ENCODE assay signal across 13 cellular contexts in the genomic region with DNA sequence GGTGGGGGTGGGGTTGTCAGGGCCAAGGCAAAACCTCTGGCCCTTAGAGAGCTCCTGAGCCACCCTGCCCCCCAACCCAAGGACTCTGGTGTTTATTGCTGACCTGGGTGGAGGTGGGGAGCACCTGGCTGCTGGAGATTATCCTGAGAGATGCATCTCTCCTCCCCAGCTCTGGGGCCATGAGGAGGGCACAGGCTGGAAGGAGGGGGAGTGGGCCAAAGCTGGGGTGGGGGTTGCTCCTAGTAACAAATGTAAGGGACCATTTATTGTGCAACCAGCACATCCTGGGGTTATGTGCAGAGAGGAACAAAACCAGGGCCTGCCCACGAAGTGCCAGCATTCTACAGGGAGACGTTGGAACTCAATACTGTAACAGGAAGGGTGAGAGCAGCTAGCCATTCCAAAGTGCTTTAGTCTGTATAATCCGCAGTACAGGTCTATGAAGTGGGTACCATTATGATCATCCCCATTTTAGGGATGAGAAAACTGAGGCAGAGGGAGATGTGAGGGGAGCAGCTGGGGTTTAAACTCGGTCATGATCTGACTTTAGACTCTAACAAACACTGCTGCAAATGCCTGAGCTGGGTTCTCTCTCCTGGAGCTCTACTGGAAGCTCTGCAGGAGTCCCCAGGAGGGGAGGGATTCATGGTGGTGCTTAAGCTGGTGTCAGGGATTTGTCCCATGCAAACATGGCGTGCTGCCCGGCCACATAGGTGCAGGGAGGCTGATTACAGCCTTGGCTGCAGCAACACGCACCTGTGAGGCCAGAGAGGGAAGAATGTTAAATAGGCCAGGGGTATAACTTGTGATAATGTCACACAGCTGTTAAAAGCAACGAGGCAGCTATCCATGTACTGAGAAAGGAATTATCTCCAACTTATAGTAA. TPM values are rescaled to one million over a fixed set of nuclear protein-coding genes. Genes with fewer than 3 reads are reported as not detected.
A peak's percentile ranks its signal among the peaks of the same experiment; 100 is the strongest.
DNase-seq lines count a peak whose midpoint lies in the region; ATAC-seq and TF ChIP-seq lines count a peak whose summit lies in the region.
"Had no signal": no experiment of that assay in that cellular context is flagged by ENCODE, and none has a peak within 500 bp of the region (broad histone marks: within the 10 kb centered on the region; RNA-seq: fewer than 3 reads in every experiment).

No MANE protein-coding gene starts in this region.

- no TSS peak for BruUV-seq in PC-3 (replicated peaks; lab: Mats Ljungman, UMichigan)

- H2AFZ ChIP-seq in PC-3 (ENCODE audit: low read length): no peak overlapping the region

- H3K79me2 ChIP-seq in PC-3 (ENCODE audit: low read length): peaks cover 34% of the 10 kb centered on the region

- 66 to 79% methylated on average over 8 of the region's 8 CpGs for WGBS in sigmoid colon, 2 donors

- POLR2A ChIA-PET in PC-3 (lab: Charles Lee; ENCODE audit: unreplicated experiment): no interaction called here

- no peak overlapping the region for H3K9ac ChIP-seq in PC-3 (ENCODE audit: low read length)

- TF ChIP-seq EP300 in sigmoid colon (IDR thresholded peaks at IDR 0.05): no peak

- H3K27me3 ChIP-seq in sigmoid colon: peaks cover 0 to 11% (median 8%) of the 10 kb centered on the region in 3 donors
- no peaks in the 10 kb centered on the region for H3K27me3 ChIP-seq in PC-3 (ENCODE audit: low read length)

- H3K9me2 ChIP-seq in PC-3 (replicated peaks; ENCODE audit: low read length): no peaks in the 10 kb centered on the region

- no peaks in the 10 kb centered on the region for H3F3A ChIP-seq in PC-3 (ENCODE audit: low read length, unreplicated experiment)

- no peak overlapping the region for H3K4me2 ChIP-seq in PC-3 (ENCODE audit: low read length)

- DNase-seq in NCI-H2081 (lab: John Stamatoyannopoulos, UW) (peak; percentile 52 to 78), NCI-H2081 treated with DMSO at 0.1 percent for 48 hours (lab: John Stamatoyannopoulos, UW) (no peak), NB4 (ENCODE audit: low read depth) (peak; percentile 72), caudate nucleus (lab: John Stamatoyannopoulos, UW) (no peak), sigmoid colon (no peak), PC-3 (no peak), GM13977 (ENCODE audit: low spot score) (no peak)

- H3K27ac ChIP-seq in caudate nucleus (ENCODE audit: low read depth, low read length) (peak overlapping the region; percentile 77), sigmoid colon (peak overlapping the region; percentile 73 to 78 (median 76)), PC-3 (ENCODE audit: low read length) (no peak overlapping the region)
- H3K27ac ChIP-seq: 22Rv1 had no signal

- peaks cover 3% of the 10 kb centered on the region; the same call in 1 of the 2 replicates for H4K20me1 ChIP-seq in PC-3 (ENCODE audit: low read length)

- H3K9me3 ChIP-seq in sigmoid colon (no peaks in the 10 kb centered on the region), PC-3 (ENCODE audit: low read length) (no peaks in the 10 kb centered on the region)

- TF ChIP-seq CTCF in NB4 (IDR thresholded peaks at IDR 0.05; ENCODE audit: low read depth, low read length): no peak
- no peak for TF ChIP-seq CTCF in sigmoid colon (IDR thresholded peaks at IDR 0.05)
- TF ChIP-seq CTCF in PC-3 (conservative IDR thresholded peaks at IDR 0.05; ENCODE audit: low read depth, low read length): no peak
- TF ChIP-seq CTCF in GM13977 (IDR thresholded peaks at IDR 0.05; ENCODE audit: extremely low read depth, insufficient read depth, missing control alignments): no peak

- H3K36me3 ChIP-seq in sigmoid colon (no peaks in the 10 kb centered on the region), PC-3 (ENCODE audit: low read depth, low read length) (no peaks in the 10 kb centered on the region)

- peaks cover 0 to 40% (median 31%) of the 10 kb centered on the region in 4 donors for H3K4me1 ChIP-seq in sigmoid colon
- H3K4me1 ChIP-seq in PC-3 (ENCODE audit: insufficient read depth, low read length): peaks cover 34% of the 10 kb centered on the region

- intact Hi-C loops in sigmoid colon (cut with DNase I) (no loop called here), PC-3 (cut with micrococcal nuclease) (no loop called here)

- no peak overlapping the region for H3K4me3 ChIP-seq in NB4 (ENCODE audit: low read depth, low read length)
- H3K4me3 ChIP-seq in sigmoid colon: no peak overlapping the region
- H3K4me3 ChIP-seq in PC-3 (ENCODE audit: low read length): no peak overlapping the region

- no peak for ATAC-seq in PC-3
- ATAC-seq in HG02938 (IDR thresholded peaks at IDR 0.05; ENCODE audit: unreplicated experiment): no peak
- ATAC-seq: left lobe of liver, SK-N-SH treated with all-trans-retinoic acid at 6 μM for 48 hours had no signal

- no peak for TF ChIP-seq POLR2A in NB4 (IDR thresholded peaks at IDR 0.05; ENCODE audit: extremely low read depth, insufficient read length)
- no peak for TF ChIP-seq POLR2A in sigmoid colon (IDR thresholded peaks at IDR 0.05)

- in situ Hi-C loops in GM13977 (cut with MboI; ENCODE audit: low pct_unique_long_range_greater_than_20kb, low sequenced_read_pairs, unreplicated experiment): no loop called here

- CTCF ChIA-PET in PC-3 (lab: Charles Lee): interaction anchor here (0.8 kb wide), 1 partner anchor 44 kb away, joined by 7 read pairs; no protein-coding TSS in a partner anchor

RNA-seq across cellular contexts. Expression of gene RHBDF2, which starts 1.3 kb away (rescaled TPM):
- total RNA-seq in sigmoid colon: 10 to 100 TPM in 3 of 4 donors, 1 to 10 TPM in 1; 7.9 to 27.6 (median 12.5) TPM
- 10 to 100 TPM in 1 of 3 donors, 1 to 10 TPM in 2; 1.2 to 35.7 (median 5.8) TPM for polyA plus RNA-seq in sigmoid colon
- 52.3 and 74.8 TPM in 2 replicates for total RNA-seq in PC-3 (2014; rRNA removed)

RNA-seq across cellular contexts. Expression of gene CYGB, which starts 34.9 kb away (rescaled TPM):
- total RNA-seq in sigmoid colon (10 to 100 TPM; 18.6 to 33.4 (median 19.3) TPM), PC-3 (2014; rRNA removed) (0.40 and 0.62 TPM in 2 replicates)
- polyA plus RNA-seq in sigmoid colon: 10 to 100 TPM in 2 of 3 donors, 1 to 10 TPM in 1; 9.7 to 25.8 (median 10.1) TPM

RNA-seq across cellular contexts. Expression of gene AANAT, which starts 35.2 kb away (rescaled TPM):
- not detected for total RNA-seq in sigmoid colon
- under 1 TPM in 1 of 3 donors, not detected in 2; 0.12 TPM for polyA plus RNA-seq in sigmoid colon
- total RNA-seq in PC-3 (2014; rRNA removed): not detected in 2 replicates
- total RNA-seq: left lobe of liver, LHCN-M2, ureter had no signal

RNA-seq across cellular contexts. Expression of gene PRCD, which starts 37.3 kb away (rescaled TPM):
- total RNA-seq in sigmoid colon (1 to 10 TPM; 1.1 to 6.1 (median 3.6) TPM), PC-3 (2014; rRNA removed) (0.86 and 2.5 TPM in 2 replicates)
- 1 to 10 TPM in 2 of 3 donors, not detected in 1; 4.8 to 7.1 TPM for polyA plus RNA-seq in sigmoid colon

RNA-seq across cellular contexts. Expression of gene UBE2O, which starts 49.6 kb away (rescaled TPM):
- total RNA-seq in sigmoid colon: 10 to 100 TPM; 11.0 to 26.3 (median 16.1) TPM
- 10 to 100 TPM in 1 of 3 donors, 1 to 10 TPM in 2; 6.2 to 16.1 (median 6.6) TPM for polyA plus RNA-seq in sigmoid colon
- 64.7 and 77.3 TPM in 2 replicates for total RNA-seq in PC-3 (2014; rRNA removed)

Comparison
In these comparisons a context has a peak if more than half of its experiments do, and no peak if none do; other contexts are left out.
1. DNase-seq: peak in NCI-H2081 (2 of 2) and NB4 (single experiment); none in NCI-H2081 treated with DMSO at 0.1 percent for 48 hours (single experiment), caudate nucleus (0 of 61), sigmoid colon (single experiment), PC-3 (single experiment) and GM13977 (single experiment).
2. RNA of gene CYGB, which starts 34.9 kb away (total RNA-seq): 18.6 to 33.4 TPM in sigmoid colon; 0.40 to 0.62 TPM in PC-3; every median in the first group is over 10 times any median in the second.